ENCODE assay signal across 1 cellular context in genomic region chr22:45677060-45677459, GRCh38.
TF ChIP-seq lines count a peak whose summit lies in the region.

No MANE protein-coding gene starts in this region.

TF ChIP-seq in GM12878, 131 proteins besides CTCF, POLR2A, EP300 and RAD21 (continued from another document):
- TF ChIP-seq USF2 (IDR thresholded peaks at IDR 0.05; ENCODE audit: borderline replicate concordance, low read depth, low read length) (no peak), CBX3 (IDR thresholded peaks at IDR 0.05; ENCODE audit: borderline replicate concordance, low read depth) (no peak), SRF (IDR thresholded peaks at IDR 0.05; ENCODE audit: low read depth in 2 of 2, low read length in 2 of 2) (no peak), ESRRA (IDR thresholded peaks at IDR 0.05; ENCODE audit: low read length) (no peak), TBL1XR1 (IDR thresholded peaks at IDR 0.05; ENCODE audit: low read depth, low read length) (no peak), EGR1 (IDR thresholded peaks at IDR 0.05; ENCODE audit: borderline replicate concordance in 1 of 2, low read depth in 2 of 2, low read length in 2 of 2) (no peak), SREBF2 (IDR thresholded peaks at IDR 0.05; ENCODE audit: low read length) (no peak), ZZZ3 (IDR thresholded peaks at IDR 0.05; ENCODE audit: control insufficient read depth, insufficient read length, low read depth) (no peak), SMARCA5 (IDR thresholded peaks at IDR 0.05) (no peak), NR2C2 (IDR thresholded peaks at IDR 0.05; ENCODE audit: borderline replicate concordance, control insufficient read depth, insufficient read length, low read depth) (no peak), POLR2AphosphoS5 (IDR thresholded peaks at IDR 0.05; ENCODE audit: low read length) (no peak)
